1 cellular context compared by ENCODE assay signal in the genomic region with DNA sequence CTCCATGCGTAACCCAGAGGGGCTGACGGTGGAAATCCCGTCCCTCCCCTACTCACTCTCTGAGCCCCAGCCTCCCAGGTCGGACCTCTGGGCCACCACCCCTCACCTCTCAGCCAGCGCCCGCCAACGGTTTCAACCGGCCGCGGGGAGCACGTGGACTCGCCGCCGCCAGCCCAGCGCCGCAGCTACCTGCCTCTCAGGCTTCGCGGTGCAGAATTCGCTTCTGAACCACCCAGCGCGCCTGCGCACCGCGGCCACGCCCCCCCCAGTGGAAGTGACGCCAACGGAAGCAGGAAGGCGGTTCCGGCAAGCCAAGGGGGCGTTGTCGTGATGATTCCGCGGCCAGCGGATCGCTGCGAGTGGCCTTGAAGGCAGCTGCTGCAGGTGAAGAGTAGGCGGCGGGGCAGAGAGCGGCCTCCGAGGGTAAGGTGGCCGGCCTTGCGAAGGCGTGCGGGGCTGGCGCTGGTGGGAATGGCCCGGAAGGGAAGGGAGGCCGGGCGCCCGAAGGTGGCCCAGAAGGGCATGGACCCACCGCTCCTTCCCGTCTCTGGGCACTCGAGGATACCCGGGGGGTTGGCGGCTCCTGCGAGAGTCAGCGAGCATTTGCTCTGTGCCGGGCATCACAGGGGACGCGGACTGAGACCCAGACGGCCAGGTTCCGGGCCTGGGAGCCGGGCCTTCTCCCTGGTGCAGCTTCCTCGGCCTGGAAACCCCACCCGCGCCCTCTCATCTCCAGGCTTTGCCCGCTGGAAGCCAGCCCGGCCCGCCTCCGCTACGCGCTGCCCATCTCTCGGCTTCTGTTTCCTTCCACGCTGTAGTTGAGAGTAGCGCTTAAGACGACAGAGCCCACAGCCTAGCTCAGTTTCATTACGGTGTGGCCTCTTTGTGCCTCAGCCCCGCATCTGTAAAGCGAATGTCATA.
TF ChIP-seq lines count a peak whose summit lies in the region.

A gene with protein sequence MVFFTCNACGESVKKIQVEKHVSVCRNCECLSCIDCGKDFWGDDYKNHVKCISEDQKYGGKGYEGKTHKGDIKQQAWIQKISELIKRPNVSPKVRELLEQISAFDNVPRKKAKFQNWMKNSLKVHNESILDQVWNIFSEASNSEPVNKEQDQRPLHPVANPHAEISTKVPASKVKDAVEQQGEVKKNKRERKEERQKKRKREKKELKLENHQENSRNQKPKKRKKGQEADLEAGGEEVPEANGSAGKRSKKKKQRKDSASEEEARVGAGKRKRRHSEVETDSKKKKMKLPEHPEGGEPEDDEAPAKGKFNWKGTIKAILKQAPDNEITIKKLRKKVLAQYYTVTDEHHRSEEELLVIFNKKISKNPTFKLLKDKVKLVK (minus strand): TSS at position 225 of the 921 bp plus-strand sequence. CDS start 6,412 bp downstream, outside the sequence.
A gene with protein sequence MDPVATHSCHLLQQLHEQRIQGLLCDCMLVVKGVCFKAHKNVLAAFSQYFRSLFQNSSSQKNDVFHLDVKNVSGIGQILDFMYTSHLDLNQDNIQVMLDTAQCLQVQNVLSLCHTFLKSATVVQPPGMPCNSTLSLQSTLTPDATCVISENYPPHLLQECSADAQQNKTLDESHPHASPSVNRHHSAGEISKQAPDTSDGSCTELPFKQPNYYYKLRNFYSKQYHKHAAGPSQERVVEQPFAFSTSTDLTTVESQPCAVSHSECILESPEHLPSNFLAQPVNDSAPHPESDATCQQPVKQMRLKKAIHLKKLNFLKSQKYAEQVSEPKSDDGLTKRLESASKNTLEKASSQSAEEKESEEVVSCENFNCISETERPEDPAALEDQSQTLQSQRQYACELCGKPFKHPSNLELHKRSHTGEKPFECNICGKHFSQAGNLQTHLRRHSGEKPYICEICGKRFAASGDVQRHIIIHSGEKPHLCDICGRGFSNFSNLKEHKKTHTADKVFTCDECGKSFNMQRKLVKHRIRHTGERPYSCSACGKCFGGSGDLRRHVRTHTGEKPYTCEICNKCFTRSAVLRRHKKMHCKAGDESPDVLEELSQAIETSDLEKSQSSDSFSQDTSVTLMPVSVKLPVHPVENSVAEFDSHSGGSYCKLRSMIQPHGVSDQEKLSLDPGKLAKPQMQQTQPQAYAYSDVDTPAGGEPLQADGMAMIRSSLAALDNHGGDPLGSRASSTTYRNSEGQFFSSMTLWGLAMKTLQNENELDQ (plus strand): TSS at position 322 of the 921 bp plus-strand sequence. CDS start 9,695 bp downstream, outside the sequence.

TF ChIP-seq in WTC11, 78 proteins besides CTCF, POLR2A, EP300 and RAD21 (continued from another document and continues in another):
- TF ChIP-seq SP1 (CRISPR knock-in tag; conservative IDR thresholded peaks at IDR 0.05): peak; percentile 98
- peak; percentile 73 for TF ChIP-seq GABPB1 (CRISPR knock-in tag; IDR thresholded peaks at IDR 0.05)
- no peak for TF ChIP-seq JUN (CRISPR knock-in tag; IDR thresholded peaks at IDR 0.05)
- TF ChIP-seq, protein P1, sequence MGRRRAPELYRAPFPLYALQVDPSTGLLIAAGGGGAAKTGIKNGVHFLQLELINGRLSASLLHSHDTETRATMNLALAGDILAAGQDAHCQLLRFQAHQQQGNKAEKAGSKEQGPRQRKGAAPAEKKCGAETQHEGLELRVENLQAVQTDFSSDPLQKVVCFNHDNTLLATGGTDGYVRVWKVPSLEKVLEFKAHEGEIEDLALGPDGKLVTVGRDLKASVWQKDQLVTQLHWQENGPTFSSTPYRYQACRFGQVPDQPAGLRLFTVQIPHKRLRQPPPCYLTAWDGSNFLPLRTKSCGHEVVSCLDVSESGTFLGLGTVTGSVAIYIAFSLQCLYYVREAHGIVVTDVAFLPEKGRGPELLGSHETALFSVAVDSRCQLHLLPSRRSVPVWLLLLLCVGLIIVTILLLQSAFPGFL (CRISPR knock-in tag; IDR thresholded peaks at IDR 0.05; ENCODE audit: borderline replicate concordance): no peak
- TF ChIP-seq PRRX2 (CRISPR knock-in tag; IDR thresholded peaks at IDR 0.05): no peak
- TF ChIP-seq, protein P2, sequence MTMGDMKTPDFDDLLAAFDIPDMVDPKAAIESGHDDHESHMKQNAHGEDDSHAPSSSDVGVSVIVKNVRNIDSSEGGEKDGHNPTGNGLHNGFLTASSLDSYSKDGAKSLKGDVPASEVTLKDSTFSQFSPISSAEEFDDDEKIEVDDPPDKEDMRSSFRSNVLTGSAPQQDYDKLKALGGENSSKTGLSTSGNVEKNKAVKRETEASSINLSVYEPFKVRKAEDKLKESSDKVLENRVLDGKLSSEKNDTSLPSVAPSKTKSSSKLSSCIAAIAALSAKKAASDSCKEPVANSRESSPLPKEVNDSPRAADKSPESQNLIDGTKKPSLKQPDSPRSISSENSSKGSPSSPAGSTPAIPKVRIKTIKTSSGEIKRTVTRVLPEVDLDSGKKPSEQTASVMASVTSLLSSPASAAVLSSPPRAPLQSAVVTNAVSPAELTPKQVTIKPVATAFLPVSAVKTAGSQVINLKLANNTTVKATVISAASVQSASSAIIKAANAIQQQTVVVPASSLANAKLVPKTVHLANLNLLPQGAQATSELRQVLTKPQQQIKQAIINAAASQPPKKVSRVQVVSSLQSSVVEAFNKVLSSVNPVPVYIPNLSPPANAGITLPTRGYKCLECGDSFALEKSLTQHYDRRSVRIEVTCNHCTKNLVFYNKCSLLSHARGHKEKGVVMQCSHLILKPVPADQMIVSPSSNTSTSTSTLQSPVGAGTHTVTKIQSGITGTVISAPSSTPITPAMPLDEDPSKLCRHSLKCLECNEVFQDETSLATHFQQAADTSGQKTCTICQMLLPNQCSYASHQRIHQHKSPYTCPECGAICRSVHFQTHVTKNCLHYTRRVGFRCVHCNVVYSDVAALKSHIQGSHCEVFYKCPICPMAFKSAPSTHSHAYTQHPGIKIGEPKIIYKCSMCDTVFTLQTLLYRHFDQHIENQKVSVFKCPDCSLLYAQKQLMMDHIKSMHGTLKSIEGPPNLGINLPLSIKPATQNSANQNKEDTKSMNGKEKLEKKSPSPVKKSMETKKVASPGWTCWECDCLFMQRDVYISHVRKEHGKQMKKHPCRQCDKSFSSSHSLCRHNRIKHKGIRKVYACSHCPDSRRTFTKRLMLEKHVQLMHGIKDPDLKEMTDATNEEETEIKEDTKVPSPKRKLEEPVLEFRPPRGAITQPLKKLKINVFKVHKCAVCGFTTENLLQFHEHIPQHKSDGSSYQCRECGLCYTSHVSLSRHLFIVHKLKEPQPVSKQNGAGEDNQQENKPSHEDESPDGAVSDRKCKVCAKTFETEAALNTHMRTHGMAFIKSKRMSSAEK (CRISPR knock-in tag; IDR thresholded peaks at IDR 0.05; ENCODE audit: borderline replicate concordance): no peak
- TF ChIP-seq OVOL2 (CRISPR knock-in tag; IDR thresholded peaks at IDR 0.05; ENCODE audit: borderline replicate concordance): no peak
- TF ChIP-seq GRHL2 (CRISPR knock-in tag; IDR thresholded peaks at IDR 0.05; ENCODE audit: insufficient replicate concordance, severe bottlenecking): no peak
- TF ChIP-seq, protein P3, sequence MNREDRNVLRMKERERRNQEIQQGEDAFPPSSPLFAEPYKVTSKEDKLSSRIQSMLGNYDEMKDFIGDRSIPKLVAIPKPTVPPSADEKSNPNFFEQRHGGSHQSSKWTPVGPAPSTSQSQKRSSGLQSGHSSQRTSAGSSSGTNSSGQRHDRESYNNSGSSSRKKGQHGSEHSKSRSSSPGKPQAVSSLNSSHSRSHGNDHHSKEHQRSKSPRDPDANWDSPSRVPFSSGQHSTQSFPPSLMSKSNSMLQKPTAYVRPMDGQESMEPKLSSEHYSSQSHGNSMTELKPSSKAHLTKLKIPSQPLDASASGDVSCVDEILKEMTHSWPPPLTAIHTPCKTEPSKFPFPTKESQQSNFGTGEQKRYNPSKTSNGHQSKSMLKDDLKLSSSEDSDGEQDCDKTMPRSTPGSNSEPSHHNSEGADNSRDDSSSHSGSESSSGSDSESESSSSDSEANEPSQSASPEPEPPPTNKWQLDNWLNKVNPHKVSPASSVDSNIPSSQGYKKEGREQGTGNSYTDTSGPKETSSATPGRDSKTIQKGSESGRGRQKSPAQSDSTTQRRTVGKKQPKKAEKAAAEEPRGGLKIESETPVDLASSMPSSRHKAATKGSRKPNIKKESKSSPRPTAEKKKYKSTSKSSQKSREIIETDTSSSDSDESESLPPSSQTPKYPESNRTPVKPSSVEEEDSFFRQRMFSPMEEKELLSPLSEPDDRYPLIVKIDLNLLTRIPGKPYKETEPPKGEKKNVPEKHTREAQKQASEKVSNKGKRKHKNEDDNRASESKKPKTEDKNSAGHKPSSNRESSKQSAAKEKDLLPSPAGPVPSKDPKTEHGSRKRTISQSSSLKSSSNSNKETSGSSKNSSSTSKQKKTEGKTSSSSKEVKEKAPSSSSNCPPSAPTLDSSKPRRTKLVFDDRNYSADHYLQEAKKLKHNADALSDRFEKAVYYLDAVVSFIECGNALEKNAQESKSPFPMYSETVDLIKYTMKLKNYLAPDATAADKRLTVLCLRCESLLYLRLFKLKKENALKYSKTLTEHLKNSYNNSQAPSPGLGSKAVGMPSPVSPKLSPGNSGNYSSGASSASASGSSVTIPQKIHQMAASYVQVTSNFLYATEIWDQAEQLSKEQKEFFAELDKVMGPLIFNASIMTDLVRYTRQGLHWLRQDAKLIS (CRISPR knock-in tag; IDR thresholded peaks at IDR 0.05; ENCODE audit: borderline replicate concordance): no peak
- TF ChIP-seq ESRRA (CRISPR knock-in tag; IDR thresholded peaks at IDR 0.05; ENCODE audit: borderline replicate concordance): no peak
- TF ChIP-seq TCF7 (CRISPR knock-in tag; IDR thresholded peaks at IDR 0.05; ENCODE audit: low read depth): no peak
- TF ChIP-seq HMGA2 (CRISPR knock-in tag; IDR thresholded peaks at IDR 0.05): no peak
- no peak for TF ChIP-seq NR3C1 (CRISPR knock-in tag; conservative IDR thresholded peaks at IDR 0.05; ENCODE audit: low read depth)
- TF ChIP-seq ZNF219 (CRISPR knock-in tag; IDR thresholded peaks at IDR 0.05; ENCODE audit: borderline replicate concordance): no peak
- TF ChIP-seq SMAD4 (CRISPR knock-in tag; IDR thresholded peaks at IDR 0.05): no peak
- TF ChIP-seq CREB1 (CRISPR knock-in tag; IDR thresholded peaks at IDR 0.05): no peak; the same call in 1 of the 2 replicates
- TF ChIP-seq, protein P4, sequence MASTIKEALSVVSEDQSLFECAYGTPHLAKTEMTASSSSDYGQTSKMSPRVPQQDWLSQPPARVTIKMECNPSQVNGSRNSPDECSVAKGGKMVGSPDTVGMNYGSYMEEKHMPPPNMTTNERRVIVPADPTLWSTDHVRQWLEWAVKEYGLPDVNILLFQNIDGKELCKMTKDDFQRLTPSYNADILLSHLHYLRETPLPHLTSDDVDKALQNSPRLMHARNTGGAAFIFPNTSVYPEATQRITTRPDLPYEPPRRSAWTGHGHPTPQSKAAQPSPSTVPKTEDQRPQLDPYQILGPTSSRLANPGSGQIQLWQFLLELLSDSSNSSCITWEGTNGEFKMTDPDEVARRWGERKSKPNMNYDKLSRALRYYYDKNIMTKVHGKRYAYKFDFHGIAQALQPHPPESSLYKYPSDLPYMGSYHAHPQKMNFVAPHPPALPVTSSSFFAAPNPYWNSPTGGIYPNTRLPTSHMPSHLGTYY (CRISPR knock-in tag; IDR thresholded peaks at IDR 0.05): no peak
- TF ChIP-seq ATF1 (CRISPR knock-in tag; IDR thresholded peaks at IDR 0.05): no peak
- no peak for TF ChIP-seq ZNF671 (CRISPR knock-in tag; IDR thresholded peaks at IDR 0.05)
- TF ChIP-seq, protein P5, sequence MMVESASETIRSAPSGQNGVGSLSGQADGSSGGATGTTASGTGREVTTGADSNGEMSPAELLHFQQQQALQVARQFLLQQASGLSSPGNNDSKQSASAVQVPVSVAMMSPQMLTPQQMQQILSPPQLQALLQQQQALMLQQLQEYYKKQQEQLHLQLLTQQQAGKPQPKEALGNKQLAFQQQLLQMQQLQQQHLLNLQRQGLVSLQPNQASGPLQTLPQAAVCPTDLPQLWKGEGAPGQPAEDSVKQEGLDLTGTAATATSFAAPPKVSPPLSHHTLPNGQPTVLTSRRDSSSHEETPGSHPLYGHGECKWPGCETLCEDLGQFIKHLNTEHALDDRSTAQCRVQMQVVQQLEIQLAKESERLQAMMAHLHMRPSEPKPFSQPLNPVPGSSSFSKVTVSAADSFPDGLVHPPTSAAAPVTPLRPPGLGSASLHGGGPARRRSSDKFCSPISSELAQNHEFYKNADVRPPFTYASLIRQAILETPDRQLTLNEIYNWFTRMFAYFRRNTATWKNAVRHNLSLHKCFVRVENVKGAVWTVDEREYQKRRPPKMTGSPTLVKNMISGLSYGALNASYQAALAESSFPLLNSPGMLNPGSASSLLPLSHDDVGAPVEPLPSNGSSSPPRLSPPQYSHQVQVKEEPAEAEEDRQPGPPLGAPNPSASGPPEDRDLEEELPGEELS (CRISPR knock-in tag; IDR thresholded peaks at IDR 0.05): peak; percentile 87; the same call in 1 of the 2 replicates
- TF ChIP-seq, protein P6, sequence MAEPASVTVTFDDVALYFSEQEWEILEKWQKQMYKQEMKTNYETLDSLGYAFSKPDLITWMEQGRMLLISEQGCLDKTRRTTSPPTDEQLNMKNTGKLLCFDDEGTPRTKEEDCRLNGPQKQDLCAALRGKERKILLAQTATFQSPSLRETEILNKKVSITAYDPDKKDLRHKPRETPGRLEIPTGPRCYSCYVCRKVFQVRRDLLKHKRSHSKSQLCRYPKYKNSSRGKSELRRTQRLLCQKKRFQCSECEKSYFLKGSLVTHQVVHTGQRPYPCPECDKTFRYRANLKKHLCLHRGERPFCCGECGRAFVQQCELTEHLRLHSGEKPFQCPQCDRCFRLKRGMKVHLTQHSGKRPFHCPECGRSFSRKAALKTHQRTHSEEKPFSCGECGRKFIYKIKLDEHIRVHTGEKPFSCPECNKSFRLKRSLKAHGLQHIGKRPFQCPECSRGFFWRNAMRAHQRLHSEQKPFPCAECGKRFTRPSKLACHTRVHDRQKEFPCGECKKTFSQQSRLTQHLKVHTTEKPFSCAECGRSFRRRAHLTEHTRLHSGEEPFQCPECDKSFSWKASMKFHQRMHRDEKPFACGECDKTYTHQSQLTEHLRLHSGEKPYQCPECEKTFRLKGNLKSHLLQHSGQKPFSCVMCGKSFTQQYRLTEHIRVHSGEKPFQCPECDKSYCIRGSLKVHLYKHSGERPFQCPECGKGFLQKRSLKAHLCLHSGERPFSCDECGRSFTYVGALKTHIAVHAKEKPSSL (CRISPR knock-in tag; conservative IDR thresholded peaks at IDR 0.05): no peak
- TF ChIP-seq, protein P7, sequence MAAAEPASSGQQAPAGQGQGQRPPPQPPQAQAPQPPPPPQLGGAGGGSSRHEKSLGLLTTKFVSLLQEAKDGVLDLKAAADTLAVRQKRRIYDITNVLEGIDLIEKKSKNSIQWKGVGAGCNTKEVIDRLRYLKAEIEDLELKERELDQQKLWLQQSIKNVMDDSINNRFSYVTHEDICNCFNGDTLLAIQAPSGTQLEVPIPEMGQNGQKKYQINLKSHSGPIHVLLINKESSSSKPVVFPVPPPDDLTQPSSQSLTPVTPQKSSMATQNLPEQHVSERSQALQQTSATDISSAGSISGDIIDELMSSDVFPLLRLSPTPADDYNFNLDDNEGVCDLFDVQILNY (CRISPR knock-in tag; IDR thresholded peaks at IDR 0.05): no peak
- TF ChIP-seq TP53 (CRISPR knock-in tag; IDR thresholded peaks at IDR 0.05): no peak
- TF ChIP-seq FOXJ3 (CRISPR knock-in tag; IDR thresholded peaks at IDR 0.05; ENCODE audit: borderline replicate concordance): no peak
- TF ChIP-seq NR1H2 (CRISPR knock-in tag; IDR thresholded peaks at IDR 0.05): no peak
- TF ChIP-seq, protein P8, sequence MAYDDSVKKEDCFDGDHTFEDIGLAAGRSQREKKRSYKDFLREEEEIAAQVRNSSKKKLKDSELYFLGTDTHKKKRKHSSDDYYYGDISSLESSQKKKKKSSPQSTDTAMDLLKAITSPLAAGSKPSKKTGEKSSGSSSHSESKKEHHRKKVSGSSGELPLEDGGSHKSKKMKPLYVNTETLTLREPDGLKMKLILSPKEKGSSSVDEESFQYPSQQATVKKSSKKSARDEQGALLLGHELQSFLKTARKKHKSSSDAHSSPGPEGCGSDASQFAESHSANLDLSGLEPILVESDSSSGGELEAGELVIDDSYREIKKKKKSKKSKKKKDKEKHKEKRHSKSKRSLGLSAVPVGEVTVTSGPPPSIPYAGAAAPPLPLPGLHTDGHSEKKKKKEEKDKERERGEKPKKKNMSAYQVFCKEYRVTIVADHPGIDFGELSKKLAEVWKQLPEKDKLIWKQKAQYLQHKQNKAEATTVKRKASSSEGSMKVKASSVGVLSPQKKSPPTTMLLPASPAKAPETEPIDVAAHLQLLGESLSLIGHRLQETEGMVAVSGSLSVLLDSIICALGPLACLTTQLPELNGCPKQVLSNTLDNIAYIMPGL (CRISPR knock-in tag; IDR thresholded peaks at IDR 0.05): peak; percentile 55; the same call in 1 of the 2 replicates
- TF ChIP-seq RELA (CRISPR knock-in tag; IDR thresholded peaks at IDR 0.05; ENCODE audit: borderline replicate concordance): no peak
